ENCODE assay signal across 26 cellular contexts in the genomic region with DNA sequence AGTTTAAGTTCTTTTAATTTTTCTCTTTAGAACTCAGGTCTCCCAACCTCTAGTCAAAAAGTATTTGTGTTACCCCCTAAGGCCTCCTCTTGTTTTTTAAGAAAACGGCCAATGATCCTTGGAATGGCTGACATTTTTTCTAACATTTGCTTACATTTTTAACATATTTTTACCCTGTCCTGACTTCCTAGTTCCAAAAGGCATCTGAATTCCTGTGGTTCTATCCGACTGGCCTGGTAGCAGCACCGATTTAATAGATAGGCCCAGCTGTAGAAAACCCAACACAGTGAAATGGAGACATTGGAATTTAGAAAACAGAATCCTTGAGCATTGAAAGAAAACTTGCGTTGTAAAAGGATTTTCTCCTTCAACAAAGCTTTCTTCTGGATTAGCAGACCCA.
DNase-seq lines count a peak whose midpoint lies in the region; ATAC-seq, FAIRE-seq and TF ChIP-seq lines count a peak whose summit lies in the region.
"Had no signal": no experiment of that assay in that cellular context is flagged by ENCODE, and none has a peak within 500 bp of the region (broad histone marks: within the 10 kb centered on the region; RNA-seq: fewer than 3 reads in every experiment).

No MANE protein-coding gene starts in this region.

- H3K27me3 ChIP-seq in naive thymus-derived CD4-positive, alpha-beta T cell (ENCODE audit: control insufficient read depth in 2 of 2, insufficient read depth in 2 of 2, low read length in 2 of 2), result no peaks in the 10 kb centered on the region
- H3K27me3 ChIP-seq: BLaER1, tibial nerve had no signal

- H3K36me3 ChIP-seq in naive thymus-derived CD4-positive, alpha-beta T cell (ENCODE audit: control insufficient read depth in 2 of 3, insufficient read depth in 3 of 3, low read length in 3 of 3), result no peaks in the 10 kb centered on the region
- H3K36me3 ChIP-seq: BLaER1, heart right ventricle, neutrophil, tibial nerve had no signal

- no peak for TF ChIP-seq POLR2A in GM12891 (IDR thresholded peaks at IDR 0.05; ENCODE audit: low read depth, low read length)

- peaks cover 16% of the 10 kb centered on the region for H3K4me1 Mint-ChIP-seq in WTC11
- H3K4me1 Mint-ChIP-seq in naive thymus-derived CD4-positive, alpha-beta T cell, result no peaks in the 10 kb centered on the region

- no peak overlapping the region for H3K4me3 Mint-ChIP-seq in WTC11
- no peak overlapping the region for H3K4me3 Mint-ChIP-seq in naive thymus-derived CD4-positive, alpha-beta T cell
- H3K4me3 Mint-ChIP-seq: mesothelial cell of epicardium had no signal

- no peak for TF ChIP-seq CTCF in WTC11 (IDR thresholded peaks at IDR 0.05)

- no peaks in the 10 kb centered on the region for H3K4me1 ChIP-seq in naive thymus-derived CD4-positive, alpha-beta T cell (ENCODE audit: control insufficient read depth in 2 of 2, insufficient read depth in 2 of 2, low read length in 2 of 2)
- H3K4me1 ChIP-seq: heart right ventricle, tibial nerve had no signal

- no peaks in the 10 kb centered on the region for H3K9me3 Mint-ChIP-seq in WTC11
- peaks cover 0 to 1% (median 0%) of the 10 kb centered on the region in 11 donors for H3K9me3 Mint-ChIP-seq in naive thymus-derived CD4-positive, alpha-beta T cell
- H3K9me3 Mint-ChIP-seq: mesothelial cell of epicardium had no signal

- ATAC-seq in WTC11 (peak; percentile 72), HG03378 (IDR thresholded peaks at IDR 0.05; ENCODE audit: unreplicated experiment) (no peak)
- ATAC-seq in naive thymus-derived CD4-positive, alpha-beta T cell, result no peak
- ATAC-seq: activated CD4-positive, CD25-positive, alpha-beta regulatory T cell treated with anti-CD3 and anti-CD28 coated beads, Interleukin-2, amount 50 U/mL, for 24 hours; HCT116 had no signal

- FAIRE-seq in GM12891 (lab: Jason Lieb, UNC), result no peak
- FAIRE-seq: D721Med, GM18507 had no signal

- H3K9me3 ChIP-seq in naive thymus-derived CD4-positive, alpha-beta T cell (ENCODE audit: control insufficient read depth in 2 of 3, low read length in 3 of 3), result no peaks in the 10 kb centered on the region
- H3K9me3 ChIP-seq: BLaER1, heart right ventricle, neutrophil, tibial nerve had no signal

- no peak overlapping the region for H3K27ac Mint-ChIP-seq in WTC11
- no peak overlapping the region for H3K27ac Mint-ChIP-seq in naive thymus-derived CD4-positive, alpha-beta T cell
- H3K27ac Mint-ChIP-seq: mesothelial cell of epicardium had no signal

- H3K27ac ChIP-seq in naive thymus-derived CD4-positive, alpha-beta T cell (ENCODE audit: low read depth, low read length), result no peak overlapping the region
- H3K27ac ChIP-seq: BLaER1, coronary artery, heart right ventricle, neutrophil, tibial nerve had no signal

- DNase-seq in GM04503 (ENCODE audit: low read depth), result peak; percentile 55
- no peak for DNase-seq in WTC11 (ENCODE audit: low spot score)
- DNase-seq in fibroblast of peridontal ligament (ENCODE audit: extremely low read depth), result peak; percentile 75
- DNase-seq in non-pigmented ciliary epithelial cell (ENCODE audit: low read depth), result peak; percentile 10
- DNase-seq in NCI-H345 (lab: John Stamatoyannopoulos, UW), result no peak
- DNase-seq in GM12891 (ENCODE audit: insufficient read length, low spot score), result no peak
- no peak for DNase-seq in naive thymus-derived CD4-positive, alpha-beta T cell
- DNase-seq: activated CD8-positive, alpha-beta memory T cell treated with anti-CD3 and anti-CD28 coated beads, Interleukin-2, amount 50 U/mL, for 48 hours; activated gamma-delta T cell; amygdala; erythroblast; heart right ventricle; NCI-H2029 treated with DMSO at 0.1 percent for 48 hours; NCI-H526 treated with DMSO at 0.1 percent for 48 hours; OCI-M1; stimulated activated naive CD4-positive, alpha-beta T cell treated with Interleukin-2 at 50 U/mL for 16 hours had no signal

- H3K27me3 Mint-ChIP-seq in WTC11 (ENCODE audit: low read depth), result peaks cover 57% of the 10 kb centered on the region
- H3K27me3 Mint-ChIP-seq in naive thymus-derived CD4-positive, alpha-beta T cell, result peaks cover 2 to 27% (median 8%) of the 10 kb centered on the region in 5 donors

- CTCF ChIA-PET in WTC11 (lab: Charles Lee), result no interaction called here
- CTCF ChIA-PET in naive thymus-derived CD4-positive, alpha-beta T cell (lab: Charles Lee), result no interaction called here

- H3K4me3 ChIP-seq in naive thymus-derived CD4-positive, alpha-beta T cell (ENCODE audit: low read length), result no peak overlapping the region
- H3K4me3 ChIP-seq: BLaER1, coronary artery, heart right ventricle, tibial nerve had no signal

- POLR2A ChIA-PET in WTC11 (lab: Charles Lee), result no interaction called here
- POLR2A ChIA-PET in naive thymus-derived CD4-positive, alpha-beta T cell (lab: Charles Lee), result no interaction called here

- intact Hi-C loops in naive thymus-derived CD4-positive, alpha-beta T cell (cut with micrococcal nuclease), result no loop called here

- no peaks in the 10 kb centered on the region for H3K36me3 Mint-ChIP-seq in WTC11
- no peaks in the 10 kb centered on the region for H3K36me3 Mint-ChIP-seq in naive thymus-derived CD4-positive, alpha-beta T cell
- H3K36me3 Mint-ChIP-seq: mesothelial cell of epicardium had no signal

TF ChIP-seq in WTC11, 78 proteins besides CTCF, POLR2A, EP300 and RAD21 (continues in another document):
- TF ChIP-seq, protein P1, sequence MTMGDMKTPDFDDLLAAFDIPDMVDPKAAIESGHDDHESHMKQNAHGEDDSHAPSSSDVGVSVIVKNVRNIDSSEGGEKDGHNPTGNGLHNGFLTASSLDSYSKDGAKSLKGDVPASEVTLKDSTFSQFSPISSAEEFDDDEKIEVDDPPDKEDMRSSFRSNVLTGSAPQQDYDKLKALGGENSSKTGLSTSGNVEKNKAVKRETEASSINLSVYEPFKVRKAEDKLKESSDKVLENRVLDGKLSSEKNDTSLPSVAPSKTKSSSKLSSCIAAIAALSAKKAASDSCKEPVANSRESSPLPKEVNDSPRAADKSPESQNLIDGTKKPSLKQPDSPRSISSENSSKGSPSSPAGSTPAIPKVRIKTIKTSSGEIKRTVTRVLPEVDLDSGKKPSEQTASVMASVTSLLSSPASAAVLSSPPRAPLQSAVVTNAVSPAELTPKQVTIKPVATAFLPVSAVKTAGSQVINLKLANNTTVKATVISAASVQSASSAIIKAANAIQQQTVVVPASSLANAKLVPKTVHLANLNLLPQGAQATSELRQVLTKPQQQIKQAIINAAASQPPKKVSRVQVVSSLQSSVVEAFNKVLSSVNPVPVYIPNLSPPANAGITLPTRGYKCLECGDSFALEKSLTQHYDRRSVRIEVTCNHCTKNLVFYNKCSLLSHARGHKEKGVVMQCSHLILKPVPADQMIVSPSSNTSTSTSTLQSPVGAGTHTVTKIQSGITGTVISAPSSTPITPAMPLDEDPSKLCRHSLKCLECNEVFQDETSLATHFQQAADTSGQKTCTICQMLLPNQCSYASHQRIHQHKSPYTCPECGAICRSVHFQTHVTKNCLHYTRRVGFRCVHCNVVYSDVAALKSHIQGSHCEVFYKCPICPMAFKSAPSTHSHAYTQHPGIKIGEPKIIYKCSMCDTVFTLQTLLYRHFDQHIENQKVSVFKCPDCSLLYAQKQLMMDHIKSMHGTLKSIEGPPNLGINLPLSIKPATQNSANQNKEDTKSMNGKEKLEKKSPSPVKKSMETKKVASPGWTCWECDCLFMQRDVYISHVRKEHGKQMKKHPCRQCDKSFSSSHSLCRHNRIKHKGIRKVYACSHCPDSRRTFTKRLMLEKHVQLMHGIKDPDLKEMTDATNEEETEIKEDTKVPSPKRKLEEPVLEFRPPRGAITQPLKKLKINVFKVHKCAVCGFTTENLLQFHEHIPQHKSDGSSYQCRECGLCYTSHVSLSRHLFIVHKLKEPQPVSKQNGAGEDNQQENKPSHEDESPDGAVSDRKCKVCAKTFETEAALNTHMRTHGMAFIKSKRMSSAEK (CRISPR knock-in tag; IDR thresholded peaks at IDR 0.05; ENCODE audit: borderline replicate concordance), result no peak
- TF ChIP-seq TP53 (CRISPR knock-in tag; IDR thresholded peaks at IDR 0.05) (no peak), SP1 (CRISPR knock-in tag; conservative IDR thresholded peaks at IDR 0.05) (no peak), ELF4 (CRISPR knock-in tag; IDR thresholded peaks at IDR 0.05; ENCODE audit: low read depth) (no peak), NR2C2 (CRISPR knock-in tag; IDR thresholded peaks at IDR 0.05) (no peak)

TF ChIP-seq in GM12891, 5 proteins besides CTCF, POLR2A, EP300 and RAD21:
- TF ChIP-seq SPI1 (IDR thresholded peaks at IDR 0.05; ENCODE audit: low read depth, low read length) (no peak), POLR2AphosphoS5 (IDR thresholded peaks at IDR 0.05; ENCODE audit: low read depth, low read length) (no peak), PAX5 (IDR thresholded peaks at IDR 0.05; ENCODE audit: insufficient read depth, low read length, severe bottlenecking) (no peak), TAF1 (IDR thresholded peaks at IDR 0.05; ENCODE audit: low read depth, low read length) (no peak), POU2F2 (IDR thresholded peaks at IDR 0.05; ENCODE audit: low read depth, low read length) (no peak)

Comparison
In these comparisons a context has a peak if more than half of its experiments do, and no peak if none do; other contexts are left out.
1. DNase-seq: peak in GM04503 (single experiment), fibroblast of peridontal ligament (single experiment) and non-pigmented ciliary epithelial cell (single experiment); none in WTC11 (single experiment), NCI-H345 (single experiment), GM12891 (single experiment) and naive thymus-derived CD4-positive, alpha-beta T cell (0 of 9).